ENCODE assay signal across 8 cellular contexts in genomic region chr5:172769598-172770373, GRCh38. TPM values are rescaled to one million over a fixed set of nuclear protein-coding genes. Genes with fewer than 3 reads are reported as not detected.
DNase-seq lines count a peak whose midpoint lies in the region; ATAC-seq and TF ChIP-seq lines count a peak whose summit lies in the region.

No MANE protein-coding gene starts in this region.

- DNase-seq in A172 (ENCODE audit: low spot score) (peak; percentile 35), H9 (no peak), cardiac muscle cell (ENCODE audit: low read depth in 1 of 2, low spot score in 1 of 2) (peak; percentile 33 to 66), prostate gland (ENCODE audit: low spot score) (no peak), NCI-H2107 treated with DMSO at 0.1 percent for 48 hours (lab: John Stamatoyannopoulos, UW; ENCODE audit: unreplicated experiment) (no peak), GM19238 (ENCODE audit: insufficient read length, low spot score) (no peak)
- DNase-seq in activated T-helper 2 cell treated with anti-CD3 and anti-CD28 coated beads, Interferon-gamma antibody, Interleukin-2, Interleukin-4, amounts not matched to agents 10 μg/mL and 5 μg/mL and 100 μg/mL, durations not matched to agents 14 hours and 24 hours and 36 hours (ENCODE audit: low spot score) = no peak

- H3K4me2 ChIP-seq in H9 (ENCODE audit: insufficient read depth, insufficient read length, low read length) = peak overlapping the region; percentile 63

- no peak overlapping the region for H3T11ph ChIP-seq in H9 (ENCODE audit: low read length)

- no peaks in the 10 kb centered on the region for H3K79me1 ChIP-seq in H9 (ENCODE audit: insufficient read depth, low read depth, low read length, poor library complexity, severe bottlenecking)

- H4K20me1 ChIP-seq in H9 (ENCODE audit: control insufficient read depth, insufficient read depth, insufficient read length) = no peaks in the 10 kb centered on the region

- H3K4me3 Mint-ChIP-seq in H9 = peak overlapping the region; percentile 84 to 94
- peak overlapping the region; percentile 80 for H3K4me3 Mint-ChIP-seq in activated T-helper 2 cell treated with anti-CD3 and anti-CD28 coated beads, Interferon-gamma antibody, Interleukin-2, Interleukin-4, amounts not matched to agents 10 μg/mL and 5 μg/mL and 100 μg/mL, durations not matched to agents 14 hours and 24 hours and 36 hours (ENCODE audit: low read depth)

- no peak overlapping the region for H4K8ac ChIP-seq in H9 (replicated peaks; ENCODE audit: insufficient read length, low read depth, low read length)

- TF ChIP-seq CTCF in H9 (conservative IDR thresholded peaks at IDR 0.05) = no peak
- no peak for TF ChIP-seq CTCF in cardiac muscle cell (IDR thresholded peaks at IDR 0.05; ENCODE audit: low read depth, low read length)
- TF ChIP-seq CTCF in prostate gland (IDR thresholded peaks at IDR 0.05) = no peak

- H3K4me1 ChIP-seq in H9 (ENCODE audit: insufficient read depth, low read length) = no peaks in the 10 kb centered on the region
- H3K4me1 ChIP-seq in cardiac muscle cell (ENCODE audit: low read depth) = peaks cover 22% of the 10 kb centered on the region
- H3K4me1 ChIP-seq in prostate gland (replicated peaks) = peaks cover 7% of the 10 kb centered on the region

- H3K79me2 ChIP-seq in H9 (ENCODE audit: insufficient read depth, low read length) = no peaks in the 10 kb centered on the region

- H3K9ac ChIP-seq in H9 (ENCODE audit: extremely low read depth, insufficient read length, low read length) = peak overlapping the region; percentile 37

- no peak overlapping the region for H4K91ac ChIP-seq in H9 (ENCODE audit: insufficient read length, low read depth, low read length)

- WGBS in H9 (ENCODE audit: extremely low coverage, insufficient read length, low lambda C conversion rate) = no CpG with 5 or more reads among the region's 21 CpGs
- 19% methylated on average over 21 of the region's 21 CpGs for WGBS in prostate gland

- no peak overlapping the region for H2AFZ ChIP-seq in H9 (ENCODE audit: low read length)

- peaks cover 34% of the 10 kb centered on the region for H3K27me3 Mint-ChIP-seq in H9 (ENCODE audit: low read depth)
- no peaks in the 10 kb centered on the region for H3K27me3 Mint-ChIP-seq in activated T-helper 2 cell treated with anti-CD3 and anti-CD28 coated beads, Interferon-gamma antibody, Interleukin-2, Interleukin-4, amounts not matched to agents 10 μg/mL and 5 μg/mL and 100 μg/mL, durations not matched to agents 14 hours and 24 hours and 36 hours (ENCODE audit: low read depth)

- ATAC-seq in HG03439 (IDR thresholded peaks at IDR 0.05; ENCODE audit: unreplicated experiment) = no peak

- H2BK20ac ChIP-seq in H9 (ENCODE audit: low read depth, low read length, poor library complexity, severe bottlenecking) = no peak overlapping the region

- H3K9me3 ChIP-seq in H9 (ENCODE audit: control insufficient read depth, low read depth, low read length) (no peaks in the 10 kb centered on the region), cardiac muscle cell (ENCODE audit: low read depth) (no peaks in the 10 kb centered on the region), prostate gland (no peaks in the 10 kb centered on the region)

- H3K4ac ChIP-seq in H9 (ENCODE audit: low read depth, low read length) = no peak overlapping the region

- no peaks in the 10 kb centered on the region; a peak in 2 of 5 replicates for H3K9me3 Mint-ChIP-seq in H9
- no peaks in the 10 kb centered on the region for H3K9me3 Mint-ChIP-seq in activated T-helper 2 cell treated with anti-CD3 and anti-CD28 coated beads, Interferon-gamma antibody, Interleukin-2, Interleukin-4, amounts not matched to agents 10 μg/mL and 5 μg/mL and 100 μg/mL, durations not matched to agents 14 hours and 24 hours and 36 hours

- no peak overlapping the region for H4K5ac ChIP-seq in H9 (ENCODE audit: insufficient read length, low read depth, low read length)

- H3K56ac ChIP-seq in H9 (ENCODE audit: insufficient read length, low read depth, low read length) = no peak overlapping the region

- no peak for TF ChIP-seq POLR2A in prostate gland (IDR thresholded peaks at IDR 0.05)

- H3K36me3 ChIP-seq in cardiac muscle cell = peaks cover 18% of the 10 kb centered on the region
- peaks cover 12 to 22% of the 10 kb centered on the region in 2 donors for H3K36me3 ChIP-seq in prostate gland

- H3K36me3 Mint-ChIP-seq in H9 (ENCODE audit: insufficient read depth in 1 of 3, low read depth in 3 of 3) = peaks cover 11 to 25% (median 23%) of the 10 kb centered on the region in 3 experiments
- peaks cover 31% of the 10 kb centered on the region for H3K36me3 Mint-ChIP-seq in activated T-helper 2 cell treated with anti-CD3 and anti-CD28 coated beads, Interferon-gamma antibody, Interleukin-2, Interleukin-4, amounts not matched to agents 10 μg/mL and 5 μg/mL and 100 μg/mL, durations not matched to agents 14 hours and 24 hours and 36 hours (ENCODE audit: low read depth)

- H2BK15ac ChIP-seq in H9 (ENCODE audit: low read depth, low read length) = no peak overlapping the region

- H3K4me3 ChIP-seq in cardiac muscle cell = peak overlapping the region; percentile 66
- peak overlapping the region; percentile 76 to 92 for H3K4me3 ChIP-seq in prostate gland

- no peak overlapping the region for H2AK5ac ChIP-seq in H9 (ENCODE audit: insufficient read length, low read length)

- H3K4me1 Mint-ChIP-seq in H9 = peaks cover 30 to 41% of the 10 kb centered on the region in 2 experiments
- peaks cover 46% of the 10 kb centered on the region for H3K4me1 Mint-ChIP-seq in activated T-helper 2 cell treated with anti-CD3 and anti-CD28 coated beads, Interferon-gamma antibody, Interleukin-2, Interleukin-4, amounts not matched to agents 10 μg/mL and 5 μg/mL and 100 μg/mL, durations not matched to agents 14 hours and 24 hours and 36 hours (ENCODE audit: low read depth)

- H2BK5ac ChIP-seq in H9 (ENCODE audit: insufficient read length, low read length) = no peak overlapping the region

- H3K23me2 ChIP-seq in H9 (ENCODE audit: insufficient read length, low read depth, low read length, poor library complexity, severe bottlenecking) = peaks cover 16% of the 10 kb centered on the region

- H3K14ac ChIP-seq in H9 (ENCODE audit: insufficient read depth, low read length) = peak overlapping the region; percentile 41; the same call in 1 of the 2 replicates

- H3K27ac ChIP-seq in H9 (ENCODE audit: insufficient read length, low read depth, low read length) = no peak overlapping the region
- H3K27ac ChIP-seq in cardiac muscle cell = peak overlapping the region; percentile 96
- peak overlapping the region; percentile 98 to 100 for H3K27ac ChIP-seq in prostate gland

- H2BK12ac ChIP-seq in H9 (ENCODE audit: insufficient read length, low read depth, low read length) = no peak overlapping the region

- no peak overlapping the region for H2BK120ac ChIP-seq in H9 (ENCODE audit: low read depth, low read length, poor library complexity, severe bottlenecking)

- peak overlapping the region in 2 of 3 experiments; percentile 41 to 73; a peak in 3 of 7 replicates for H3K27ac Mint-ChIP-seq in H9
- peak overlapping the region; percentile 70 for H3K27ac Mint-ChIP-seq in activated T-helper 2 cell treated with anti-CD3 and anti-CD28 coated beads, Interferon-gamma antibody, Interleukin-2, Interleukin-4, amounts not matched to agents 10 μg/mL and 5 μg/mL and 100 μg/mL, durations not matched to agents 14 hours and 24 hours and 36 hours

- intact Hi-C loops in activated T-helper 2 cell treated with anti-CD3 and anti-CD28 coated beads, Interferon-gamma antibody, Interleukin-2, Interleukin-4, amounts not matched to agents 10 μg/mL and 5 μg/mL and 100 μg/mL, durations not matched to agents 14 hours and 24 hours and 36 hours (cut with micrococcal nuclease) = loop anchor here (2.0 to 5.0 kb wide), 3 partner anchors 163 to 592 kb away; partner anchors contain the start of gene CREBRF
- intact Hi-C loops in prostate gland (cut with DNase I) = loop anchor here (5.0 kb wide), 1 partner anchor 37 kb away; no protein-coding TSS in a partner anchor

- peak overlapping the region; percentile 41 for H3K18ac ChIP-seq in H9 (ENCODE audit: insufficient read length, low read depth, low read length)

- no peak overlapping the region for H3K23ac ChIP-seq in H9 (ENCODE audit: insufficient read length, low read depth, low read length)

- H3K27me3 ChIP-seq in H9 (ENCODE audit: insufficient read depth, low read length) = peaks cover 2% of the 10 kb centered on the region; the same call in 1 of the 2 replicates
- no peaks in the 10 kb centered on the region for H3K27me3 ChIP-seq in cardiac muscle cell
- H3K27me3 ChIP-seq in prostate gland (replicated peaks; ENCODE audit: insufficient read depth) = no peaks in the 10 kb centered on the region

RNA-seq across cellular contexts. Expression of gene DUSP1, which starts 1.2 kb away (rescaled TPM):
- 42.5 and 58.2 TPM in 2 replicates for total RNA-seq in A172 (2014; rRNA removed; shearing (Covaris generic))
- total RNA-seq in H9 (2021) = 10.9 and 11.3 TPM in 2 replicates
- total RNA-seq in activated T-helper 2 cell treated with anti-CD3 and anti-CD28 coated beads, Interferon-gamma antibody, Interleukin-2, Interleukin-4, amounts not matched to agents 10 μg/mL and 5 μg/mL and 100 μg/mL, durations not matched to agents 14 hours and 24 hours and 36 hours = 8.9 and 9.7 TPM in 2 replicates
- 38.7 and 49.4 TPM in 2 replicates for total RNA-seq in cardiac muscle cell
- polyA plus RNA-seq in cardiac muscle cell = 27.1 and 32.2 TPM in 2 replicates
- 100 to 1,000 TPM; 559 to 659 TPM for total RNA-seq in prostate gland

Comparison
In these comparisons a context has a peak if more than half of its experiments do, and no peak if none do; other contexts are left out.
1. DNase-seq: peak in A172 (single experiment) and cardiac muscle cell (2 of 2); none in H9 (single experiment), activated T-helper 2 cell treated with anti-CD3 and anti-CD28 coated beads, Interferon-gamma antibody, Interleukin-2, Interleukin-4, amounts not matched to agents 10 μg/mL and 5 μg/mL and 100 μg/mL, durations not matched to agents 14 hours and 24 hours and 36 hours (single experiment), prostate gland (single experiment), NCI-H2107 treated with DMSO at 0.1 percent for 48 hours (single experiment) and GM19238 (single experiment).